Comparison of ENCODE assay signal across 8 cellular contexts in the genomic region with DNA sequence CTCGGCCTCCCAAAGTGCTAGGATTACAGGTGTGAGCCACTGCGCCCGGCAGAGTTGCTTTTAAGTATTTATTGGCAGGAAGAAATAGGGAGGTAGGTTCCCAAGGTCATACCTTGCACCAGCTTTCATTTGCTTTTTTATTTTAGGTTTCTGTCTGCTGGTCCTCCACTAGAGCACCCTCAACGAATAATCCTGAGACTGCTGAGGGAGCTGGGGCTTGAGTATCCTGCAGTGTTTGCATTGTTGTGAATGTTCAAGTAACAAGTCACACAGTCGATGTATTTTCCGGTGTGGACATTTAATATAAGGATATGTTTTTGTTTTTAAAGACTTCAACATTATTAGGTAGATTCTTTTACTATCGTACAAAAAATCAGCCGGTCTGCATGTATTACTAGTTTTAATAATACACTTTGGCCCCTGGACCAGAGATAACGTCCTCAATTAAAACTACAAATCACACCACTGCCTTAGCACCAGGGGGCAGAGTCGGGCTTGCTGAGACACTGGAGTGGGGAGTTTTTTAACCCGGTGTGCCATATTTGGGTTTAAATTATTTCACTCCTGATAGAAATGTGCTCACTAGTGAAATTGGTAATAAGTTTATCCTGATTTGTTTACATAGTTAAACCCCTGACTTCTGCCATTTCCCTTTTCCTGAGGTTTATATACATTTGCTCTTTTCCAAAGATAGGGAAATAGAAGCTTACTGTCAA.
A peak's percentile ranks its signal among the peaks of the same experiment; 100 is the strongest.
DNase-seq lines count a peak whose midpoint lies in the region; ATAC-seq and TF ChIP-seq lines count a peak whose summit lies in the region.

No MANE protein-coding gene starts in this region.

- H3K36me3 ChIP-seq in SU-DHL-6 (ENCODE audit: low read length) = peaks cover 7% of the 10 kb centered on the region

- no peaks in the 10 kb centered on the region for H3K9me2 ChIP-seq in SU-DHL-6 (replicated peaks; ENCODE audit: insufficient read depth, low read length)

- peaks cover 42% of the 10 kb centered on the region for H3K79me2 ChIP-seq in SU-DHL-6 (ENCODE audit: insufficient read depth, low read length)

- 0 out of 2 replicates have a peak overlapping the region, but pooled peaks have one; percentile 8 for H3K27ac ChIP-seq in SU-DHL-6 (ENCODE audit: low read depth, low read length)

- no peaks in the 10 kb centered on the region for H4K20me1 ChIP-seq in SU-DHL-6 (ENCODE audit: low read depth, low read length)

- H3K4me2 ChIP-seq in SU-DHL-6 (ENCODE audit: low read depth, low read length, poor library complexity, severe bottlenecking) = peak overlapping the region; percentile 40

- H3K9me3 ChIP-seq in SU-DHL-6 (ENCODE audit: insufficient read depth, low read length) = no peaks in the 10 kb centered on the region

- peak overlapping the region; percentile 31 for H2AFZ ChIP-seq in SU-DHL-6 (ENCODE audit: low read depth, low read length, severe bottlenecking)

- peaks cover 5% of the 10 kb centered on the region; the same call in 1 of the 2 replicates for H3F3A ChIP-seq in SU-DHL-6 (ENCODE audit: insufficient read depth)

- H3K4me3 ChIP-seq in SU-DHL-6 (ENCODE audit: insufficient read depth, low read length, poor library complexity, severe bottlenecking) = peak overlapping the region; percentile 6

- H3K9ac ChIP-seq in SU-DHL-6 (ENCODE audit: low read length) = no peak overlapping the region; the same call in 1 of the 2 replicates

- TF ChIP-seq CTCF in SU-DHL-6 (IDR thresholded peaks at IDR 0.05; ENCODE audit: insufficient read depth, low read length, poor library complexity, severe bottlenecking) = peak; percentile 52

- DNase-seq in CD1c-positive myeloid dendritic cell (ENCODE audit: extremely low spot score) = peak; percentile 56
- peak; percentile 54 for DNase-seq in fibroblast of peridontal ligament (ENCODE audit: extremely low read depth)
- peak; percentile 68 for DNase-seq in pons (ENCODE audit: low spot score)
- DNase-seq in NCI-H2029 treated with DMSO at 0.1 percent for 48 hours (lab: John Stamatoyannopoulos, UW) = no peak
- no peak for DNase-seq in NCI-H446 treated with DMSO at 0.1 percent for 48 hours (lab: John Stamatoyannopoulos, UW)

- H3K27me3 ChIP-seq in SU-DHL-6 (ENCODE audit: low read length) = no peaks in the 10 kb centered on the region

- ATAC-seq in GM18498 (IDR thresholded peaks at IDR 0.05; ENCODE audit: unreplicated experiment) (peak; percentile 75), HG03571 (IDR thresholded peaks at IDR 0.05; ENCODE audit: unreplicated experiment) (peak; percentile 58)

Comparison
In these comparisons a context has a peak if more than half of its experiments do, and no peak if none do; other contexts are left out.
1. DNase-seq: peak in CD1c-positive myeloid dendritic cell (single experiment), fibroblast of peridontal ligament (single experiment) and pons (single experiment); none in NCI-H2029 treated with DMSO at 0.1 percent for 48 hours (single experiment) and NCI-H446 treated with DMSO at 0.1 percent for 48 hours (single experiment).